18 cellular contexts compared by ENCODE assay signal in the genomic region with DNA sequence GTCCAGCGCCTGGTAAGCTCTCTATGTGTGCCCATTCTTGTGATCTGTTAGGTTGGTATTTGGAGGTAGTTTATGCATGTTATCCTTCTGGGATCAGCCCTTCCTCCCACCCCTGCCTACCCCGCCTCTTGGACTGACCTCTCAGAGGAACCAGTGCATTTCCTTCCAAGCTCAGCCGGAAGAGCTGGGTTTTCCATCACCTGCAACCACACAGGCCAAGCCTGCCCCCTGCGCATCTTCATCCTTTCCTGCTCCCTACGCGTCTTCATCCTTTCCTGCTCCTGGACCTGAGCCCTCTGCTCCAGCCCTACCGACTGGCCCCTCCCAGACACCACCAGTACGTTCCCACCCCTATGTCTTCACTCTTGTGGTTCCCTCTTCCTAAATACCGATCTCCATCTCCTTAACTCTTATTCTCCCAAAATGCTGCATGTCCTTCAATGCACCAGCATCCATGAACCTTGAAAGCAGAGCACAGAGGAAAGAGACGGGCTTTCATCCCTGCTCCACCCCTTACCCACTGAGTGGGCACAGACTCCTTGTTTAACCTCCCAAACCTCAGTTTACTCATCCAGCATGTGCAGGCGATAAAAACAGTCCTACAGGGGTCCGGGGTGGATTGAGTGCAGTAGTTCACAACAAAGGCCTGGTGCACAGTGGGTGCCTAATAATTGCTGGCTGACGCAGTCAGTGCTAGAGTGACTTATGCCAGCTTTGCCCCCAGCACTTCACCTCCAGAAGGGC.
DNase-seq lines count a peak whose midpoint lies in the region; ATAC-seq and TF ChIP-seq lines count a peak whose summit lies in the region.
"Had no signal": no experiment of that assay in that cellular context is flagged by ENCODE, and none has a peak within 500 bp of the region (broad histone marks: within the 10 kb centered on the region; RNA-seq: fewer than 3 reads in every experiment).

No MANE protein-coding gene starts in this region.

- no peak overlapping the region for H3K4me3 Mint-ChIP-seq in type B pancreatic cell

- H3K27me3 ChIP-seq in BLaER1 = no peaks in the 10 kb centered on the region
- no peaks in the 10 kb centered on the region for H3K27me3 ChIP-seq in lung (ENCODE audit: control insufficient read depth, insufficient read depth)
- H3K27me3 ChIP-seq: Peyer's patch had no signal

- H3K27ac Mint-ChIP-seq in type B pancreatic cell = no peak overlapping the region

- DNase-seq in lung (ENCODE audit: low spot score) (peak; percentile 23), type B pancreatic cell (ENCODE audit: extremely low spot score, unreplicated experiment) (peak; percentile 39), NCI-H82 (lab: John Stamatoyannopoulos, UW) (no peak), ACHN (no peak), RKO (ENCODE audit: low spot score) (no peak)
- DNase-seq: DMS53, GDM1, KBM-7, NCI-H1105 treated with DMSO at 0.1 percent for 48 hours, NCI-H2029 treated with DMSO at 0.1 percent for 48 hours, NCI-H226, NCI-H510A treated with DMSO at 0.1 percent for 48 hours, NCI-H748 treated with DMSO at 0.1 percent for 48 hours, Peyer's patch had no signal

- peak overlapping the region; percentile 71 for H3K4me2 ChIP-seq in BLaER1

- peaks cover 26% of the 10 kb centered on the region for H3K4me1 ChIP-seq in BLaER1
- no peaks in the 10 kb centered on the region for H3K4me1 ChIP-seq in lung (ENCODE audit: control insufficient read depth in 2 of 2, insufficient read depth in 2 of 2, low read length in 2 of 2)
- H3K4me1 ChIP-seq: Peyer's patch had no signal

- ATAC-seq in lung (ENCODE audit: insufficient read depth, low FRiP score) = no peak
- ATAC-seq: HCT116, Right ventricle myocardium inferior had no signal

- H3K9ac ChIP-seq in BLaER1 = no peak overlapping the region

- peaks cover 20% of the 10 kb centered on the region for H3K4me1 Mint-ChIP-seq in type B pancreatic cell (ENCODE audit: unreplicated experiment)

- peaks cover 18% of the 10 kb centered on the region for H3K9me3 ChIP-seq in BLaER1
- H3K9me3 ChIP-seq in lung (ENCODE audit: control insufficient read depth in 2 of 2, insufficient read depth in 1 of 2, low read length in 1 of 2) = no peaks in the 10 kb centered on the region
- H3K9me3 ChIP-seq: Peyer's patch had no signal

- no peaks in the 10 kb centered on the region for H3K36me3 Mint-ChIP-seq in type B pancreatic cell

- TF ChIP-seq CTCF in lung (IDR thresholded peaks at IDR 0.05; ENCODE audit: control extremely low read depth, extremely low read depth) = no peak
- no peak for TF ChIP-seq CTCF in type B pancreatic cell (conservative IDR thresholded peaks at IDR 0.05)

- in situ Hi-C loops in ACHN (cut with HindIII; ENCODE audit: low pct_ligation_motif_present, low pct_unique_long_range_greater_than_20kb, low sequenced_read_pairs) = no loop called here

- H4K20me1 ChIP-seq in BLaER1 = no peaks in the 10 kb centered on the region

- WGBS in lung, 2 donors = 49 to 54% methylated on average over 13 of the region's 13 CpGs

- no peak overlapping the region for H3K27ac ChIP-seq in BLaER1
- no peak overlapping the region for H3K27ac ChIP-seq in lung (ENCODE audit: low read depth in 1 of 2, low read length in 1 of 2)
- H3K27ac ChIP-seq: Peyer's patch had no signal

- H3K4me3 ChIP-seq in BLaER1 = no peak overlapping the region
- H3K4me3 ChIP-seq in lung = no peak overlapping the region
- H3K4me3 ChIP-seq: Peyer's patch had no signal

- no peaks in the 10 kb centered on the region for H3K9me3 Mint-ChIP-seq in type B pancreatic cell

- H3K36me3 ChIP-seq in BLaER1 = no peaks in the 10 kb centered on the region
- no peaks in the 10 kb centered on the region for H3K36me3 ChIP-seq in lung (ENCODE audit: control insufficient read depth in 2 of 2, insufficient read depth in 2 of 2, low read length in 2 of 2)
- H3K36me3 ChIP-seq: Peyer's patch had no signal

- H3K27me3 Mint-ChIP-seq in type B pancreatic cell = peaks cover 14% of the 10 kb centered on the region

TF ChIP-seq in PFSK-1, 5 proteins besides CTCF, POLR2A, EP300 and RAD21:
- TF ChIP-seq TAF1 (IDR thresholded peaks at IDR 0.05; ENCODE audit: borderline replicate concordance, insufficient read depth, low read length) (no peak), FOXP2 (optimal IDR thresholded peaks at IDR 0.05; ENCODE audit: borderline replicate concordance, extremely low read depth, extremely low read length, insufficient read depth) (peak; percentile 20)

Comparison
In these comparisons a context has a peak if more than half of its experiments do, and no peak if none do; other contexts are left out.
1. DNase-seq: peak in lung (single experiment) and type B pancreatic cell (single experiment); none in NCI-H82 (single experiment), ACHN (single experiment) and RKO (single experiment).